In genomic region chr12:58529114-58529665, GRCh38 we compare ENCODE assay signal across 11 cellular contexts.
DNase-seq lines count a peak whose midpoint lies in the region; ATAC-seq and TF ChIP-seq lines count a peak whose summit lies in the region.
"Had no signal": no experiment of that assay in that cellular context is flagged by ENCODE, and none has a peak within 500 bp of the region (broad histone marks: within the 10 kb centered on the region; RNA-seq: fewer than 3 reads in every experiment).

No MANE protein-coding gene starts in this region.

- H3K4me1 ChIP-seq in SK-N-SH (ENCODE audit: control insufficient read depth in 1 of 2, insufficient read depth in 2 of 2, low read depth in 1 of 2, low read length in 1 of 2) (peaks cover 0 to 10% of the 10 kb centered on the region in 2 experiments; a peak in 2 of 4 replicates), stomach (peaks cover 0 to 14% (median 2%) of the 10 kb centered on the region in 4 donors), upper lobe of right lung (peaks cover 8% of the 10 kb centered on the region)

- H4K20me1 ChIP-seq in SK-N-SH (ENCODE audit: insufficient read depth), result no peaks in the 10 kb centered on the region

- no peaks in the 10 kb centered on the region for H3K36me3 ChIP-seq in SK-N-SH (replicated peaks in 1 of 2; ENCODE audit: control insufficient read depth in 1 of 2, insufficient read depth in 2 of 2, low read length in 1 of 2)
- H3K36me3 ChIP-seq in stomach, result no peaks in the 10 kb centered on the region
- no peaks in the 10 kb centered on the region for H3K36me3 ChIP-seq in upper lobe of right lung

- no peaks in the 10 kb centered on the region for H3K9me2 ChIP-seq in SK-N-SH

- no peak for TF ChIP-seq POLR2A in stomach (IDR thresholded peaks at IDR 0.05)

- H3K27me3 ChIP-seq in SK-N-SH (ENCODE audit: insufficient read depth) (no peaks in the 10 kb centered on the region), stomach (no peaks in the 10 kb centered on the region), upper lobe of right lung (no peaks in the 10 kb centered on the region)

- POLR2A ChIA-PET in SK-N-SH (lab: Yijun Ruan, JAX), result no interaction called here

- no peak overlapping the region for H2AFZ ChIP-seq in SK-N-SH (ENCODE audit: low read depth)

- DNase-seq in HFF-Myc (ENCODE audit: extremely low read depth, low read depth) (peak; percentile 72), SK-N-SH (no peak), fibroblast of pulmonary artery (ENCODE audit: low read depth) (peak; percentile 46), stomach (no peak), NCI-H82 treated with DMSO at 0.1 percent for 48 hours (lab: John Stamatoyannopoulos, UW; ENCODE audit: unreplicated experiment) (no peak), upper lobe of right lung (no peak), activated T-cell treated with anti-CD3 and anti-CD28 coated beads for 4 hours (no peak)
- DNase-seq: activated effector memory CD4-positive, alpha-beta T cell treated with Interleukin-2 at 50 U/mL for 16 hours; nephron progenitor cell; stimulated activated naive CD4-positive, alpha-beta T cell had no signal

- H3K9me3 ChIP-seq in SK-N-SH, result no peaks in the 10 kb centered on the region
- no peaks in the 10 kb centered on the region for H3K9me3 ChIP-seq in stomach
- no peaks in the 10 kb centered on the region for H3K9me3 ChIP-seq in upper lobe of right lung

- WGBS in SK-N-SH (ENCODE audit: low lambda C conversion rate), result 14% methylated on average over 1 of the region's 1 CpG
- 32 to 56% (median 50%) methylated on average over 1 of the region's 1 CpG for WGBS in stomach, 5 donors

- TF ChIP-seq EP300 in SK-N-SH (IDR thresholded peaks at IDR 0.05; ENCODE audit: borderline replicate concordance in 1 of 2, low read depth in 1 of 2, low read length in 1 of 2) (no peak), stomach (IDR thresholded peaks at IDR 0.05) (no peak)

- no peak for ATAC-seq in upper lobe of right lung
- ATAC-seq: activated CD4-positive, CD25-positive, alpha-beta regulatory T cell treated with anti-CD3 and anti-CD28 coated beads, Interleukin-2, amount 50 U/mL, for 24 hours had no signal

- peak overlapping the region; percentile 45; the same call in 1 of the 2 replicates for H3K9ac ChIP-seq in SK-N-SH

- no peak overlapping the region for H3K4me3 ChIP-seq in HFF-Myc (replicated peaks; ENCODE audit: low read depth, low read length)
- H3K4me3 ChIP-seq in SK-N-SH (ENCODE audit: low read depth in 2 of 2, low read length in 1 of 2), result no peak overlapping the region; a peak in 1 of 4 replicates
- H3K4me3 ChIP-seq in fibroblast of pulmonary artery (replicated peaks; ENCODE audit: low read depth, low read length), result no peak overlapping the region
- H3K4me3 ChIP-seq in stomach, result no peak overlapping the region
- H3K4me3 ChIP-seq in upper lobe of right lung, result no peak overlapping the region

- peaks cover 20% of the 10 kb centered on the region for H3F3A ChIP-seq in SK-N-SH (replicated peaks; ENCODE audit: insufficient read depth)

- TF ChIP-seq CTCF in HFF-Myc (IDR thresholded peaks at IDR 0.05; ENCODE audit: low read depth, low read length, missing control alignments) (no peak), SK-N-SH (IDR thresholded peaks at IDR 0.05) (no peak), fibroblast of pulmonary artery (IDR thresholded peaks at IDR 0.05; ENCODE audit: low read length, missing control alignments) (no peak), stomach (IDR thresholded peaks at IDR 0.05) (no peak), upper lobe of right lung (IDR thresholded peaks at IDR 0.05) (no peak)

- intact Hi-C loops in stomach (cut with DNase I; ENCODE audit: low total_unique reads) (no loop called here), upper lobe of right lung (cut with DNase I) (no loop called here)

- H3K79me2 ChIP-seq in SK-N-SH (ENCODE audit: insufficient read depth), result no peaks in the 10 kb centered on the region

- H3K27ac ChIP-seq in SK-N-SH (ENCODE audit: low read depth in 2 of 2, low read length in 1 of 2) (peak overlapping the region; percentile 73 to 95; a peak in 3 of 4 replicates), stomach (peak overlapping the region in 4 of 5 donors; percentile 4 to 51 (median 14)), upper lobe of right lung (no peak overlapping the region)

- no peak for TF ChIP-seq RAD21 in SK-N-SH (IDR thresholded peaks at IDR 0.05; ENCODE audit: low read length)

- peak overlapping the region; percentile 23; the same call in 1 of the 2 replicates for H3K4me2 ChIP-seq in SK-N-SH

- CTCF ChIA-PET in SK-N-SH (lab: Yijun Ruan, JAX), result interaction anchor here (1.1 to 1.8 kb wide), 2 partner anchors 11 to 621 kb away, joined by 3 to 4 read pairs; no protein-coding TSS in a partner anchor

TF ChIP-seq in SK-N-SH, 30 proteins besides CTCF, POLR2A, EP300 and RAD21:
- TF ChIP-seq FOSL2 (IDR thresholded peaks at IDR 0.05; ENCODE audit: borderline replicate concordance, low read depth), result peak; percentile 4; the same call in 1 of the 2 replicates
- TF ChIP-seq MAX (IDR thresholded peaks at IDR 0.05; ENCODE audit: low read depth), result peak; percentile 34; the same call in 1 of the 2 replicates
- peak; percentile 54; the same call in 1 of the 2 replicates for TF ChIP-seq JUND (IDR thresholded peaks at IDR 0.05)
- TF ChIP-seq TAF1 (IDR thresholded peaks at IDR 0.05; ENCODE audit: borderline replicate concordance, low read depth, low read length), result no peak
- TF ChIP-seq TCF12 (IDR thresholded peaks at IDR 0.05), result 0 out of 2 replicates have a peak, but pooled peaks have one; percentile 36
- TF ChIP-seq, protein P1, sequence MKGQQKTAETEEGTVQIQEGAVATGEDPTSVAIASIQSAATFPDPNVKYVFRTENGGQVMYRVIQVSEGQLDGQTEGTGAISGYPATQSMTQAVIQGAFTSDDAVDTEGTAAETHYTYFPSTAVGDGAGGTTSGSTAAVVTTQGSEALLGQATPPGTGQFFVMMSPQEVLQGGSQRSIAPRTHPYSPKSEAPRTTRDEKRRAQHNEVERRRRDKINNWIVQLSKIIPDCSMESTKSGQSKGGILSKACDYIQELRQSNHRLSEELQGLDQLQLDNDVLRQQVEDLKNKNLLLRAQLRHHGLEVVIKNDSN (IDR thresholded peaks at IDR 0.05; ENCODE audit: borderline replicate concordance, low read depth), result no peak
TF ChIP-seq in SK-N-SH: peak in this region for 4.

Comparison
In these comparisons a context has a peak if more than half of its experiments do, and no peak if none do; other contexts are left out.
1. DNase-seq: peak in HFF-Myc (single experiment) and fibroblast of pulmonary artery (single experiment); none in SK-N-SH (single experiment), stomach (single experiment), NCI-H82 treated with DMSO at 0.1 percent for 48 hours (single experiment), upper lobe of right lung (single experiment) and activated T-cell treated with anti-CD3 and anti-CD28 coated beads for 4 hours (single experiment).